In genomic region chr15:71447328-71448250, GRCh38 we compare ENCODE assay signal across 12 cellular contexts.
DNase-seq lines count a peak whose midpoint lies in the region; ATAC-seq, FAIRE-seq and TF ChIP-seq lines count a peak whose summit lies in the region.
"Had no signal": no experiment of that assay in that cellular context is flagged by ENCODE, and none has a peak within 500 bp of the region (broad histone marks: within the 10 kb centered on the region; RNA-seq: fewer than 3 reads in every experiment).

No MANE protein-coding gene starts in this region.

- no peak for FAIRE-seq in H54 (lab: Jason Lieb, UNC)

- intact Hi-C loops in prostate gland (cut with DNase I), result loop anchor here (2.0 to 10.0 kb wide), 5 partner anchors 205 to 553 kb away; partner anchors contain the start of genes LRRC49 and THAP10

- TF ChIP-seq EP300 in SK-N-SH (IDR thresholded peaks at IDR 0.05; ENCODE audit: borderline replicate concordance in 1 of 2, low read depth in 1 of 2, low read length in 1 of 2) (no peak), tibial nerve (IDR thresholded peaks at IDR 0.05) (no peak)

- 0 out of 2 replicates have a peak overlapping the region, but pooled peaks have one; percentile 9 for H3K9ac ChIP-seq in SK-N-SH

- TF ChIP-seq POLR2A in H54 (IDR thresholded peaks at IDR 0.05; ENCODE audit: low read depth, low read length), result no peak
- TF ChIP-seq POLR2A in prostate gland (IDR thresholded peaks at IDR 0.05), result peak; percentile 8
- no peak for TF ChIP-seq POLR2A in tibial nerve (IDR thresholded peaks at IDR 0.05)

- H3K27me3 ChIP-seq in SK-N-SH (ENCODE audit: insufficient read depth), result no peaks in the 10 kb centered on the region
- no peaks in the 10 kb centered on the region for H3K27me3 ChIP-seq in prostate gland (replicated peaks; ENCODE audit: insufficient read depth)
- H3K27me3 ChIP-seq in tibial nerve, result no peaks in the 10 kb centered on the region
- H3K27me3 ChIP-seq: Peyer's patch had no signal

- WGBS in SK-N-SH (ENCODE audit: low lambda C conversion rate), result 55% methylated on average over 8 of the region's 8 CpGs
- WGBS in prostate gland, result 35% methylated on average over 8 of the region's 8 CpGs
- 68 to 70% methylated on average over 8 of the region's 8 CpGs for WGBS in tibial nerve, 2 donors

- no peak for TF ChIP-seq RAD21 in SK-N-SH (IDR thresholded peaks at IDR 0.05; ENCODE audit: low read length)

- H3K36me3 ChIP-seq in SK-N-SH (replicated peaks in 1 of 2; ENCODE audit: control insufficient read depth in 1 of 2, insufficient read depth in 2 of 2, low read length in 1 of 2) (no peaks in the 10 kb centered on the region), prostate gland (no peaks in the 10 kb centered on the region), tibial nerve (no peaks in the 10 kb centered on the region)
- H3K36me3 ChIP-seq: Peyer's patch had no signal

- no peaks in the 10 kb centered on the region for H3K9me2 ChIP-seq in SK-N-SH

- H3K79me2 ChIP-seq in SK-N-SH (ENCODE audit: insufficient read depth), result no peaks in the 10 kb centered on the region

- CTCF ChIA-PET in SK-N-SH (lab: Yijun Ruan, JAX), result interaction anchor here (1.1 to 1.9 kb wide), 6 partner anchors 9 to 353 kb away, joined by 3 to 9 read pairs (median 4); no protein-coding TSS in a partner anchor

- POLR2A ChIA-PET in SK-N-SH (lab: Yijun Ruan, JAX), result no interaction called here

- H4K20me1 ChIP-seq in SK-N-SH (ENCODE audit: insufficient read depth), result no peaks in the 10 kb centered on the region

- DNase-seq in H54 (ENCODE audit: insufficient read length, low spot score) (peak; percentile 35), SK-N-SH (no peak), fibroblast of peridontal ligament (ENCODE audit: extremely low read depth) (peak; percentile 44), prostate gland (ENCODE audit: low spot score) (peak; percentile 83), NCI-H510A treated with DMSO at 0.1 percent for 48 hours (lab: John Stamatoyannopoulos, UW) (no peak), tibial nerve (ENCODE audit: low spot score in 2 of 2) (no peak), SHP77 treated with DMSO at 0.1 percent for 48 hours (lab: John Stamatoyannopoulos, UW) (no peak)
- DNase-seq: activated B cell treated with CpG ODN at 0.5 μM for 24 hours, natural killer cell had no signal

- H3K4me1 ChIP-seq in SK-N-SH (ENCODE audit: control insufficient read depth in 1 of 2, insufficient read depth in 2 of 2, low read depth in 1 of 2, low read length in 1 of 2) (peaks cover 0 to 27% of the 10 kb centered on the region in 2 experiments; a peak in 3 of 4 replicates), prostate gland (replicated peaks) (peaks cover 2% of the 10 kb centered on the region), tibial nerve (peaks cover 0 to 17% (median 4%) of the 10 kb centered on the region in 4 donors)

- peak overlapping the region; percentile 25; the same call in 1 of the 2 replicates for H3K4me2 ChIP-seq in SK-N-SH

- no peak overlapping the region for H3K4me3 ChIP-seq in SK-N-SH (ENCODE audit: low read depth in 2 of 2, low read length in 1 of 2)
- no peak overlapping the region for H3K4me3 ChIP-seq in prostate gland
- H3K4me3 ChIP-seq in tibial nerve, result no peak overlapping the region
- H3K4me3 ChIP-seq: Peyer's patch had no signal

- no peak for ATAC-seq in HG03175 (IDR thresholded peaks at IDR 0.05; ENCODE audit: unreplicated experiment)
- ATAC-seq: natural killer cell; stimulated activated memory B cell treated with anti-CD40 and anti-IgM and Interleukin-4, amounts not matched to agents 10 μg/mL and 1 μg/mL and 100 μg/mL, for 72 hours had no signal

- no peak for TF ChIP-seq CTCF in SK-N-SH (IDR thresholded peaks at IDR 0.05)
- no peak for TF ChIP-seq CTCF in prostate gland (IDR thresholded peaks at IDR 0.05)
- no peak for TF ChIP-seq CTCF in tibial nerve (IDR thresholded peaks at IDR 0.05)

- H2AFZ ChIP-seq in SK-N-SH (ENCODE audit: low read depth), result no peak overlapping the region

- peaks cover 17% of the 10 kb centered on the region for H3F3A ChIP-seq in SK-N-SH (replicated peaks; ENCODE audit: insufficient read depth)

- H3K27ac ChIP-seq in SK-N-SH (ENCODE audit: low read depth in 2 of 2, low read length in 1 of 2) (peak overlapping the region; percentile 53 to 64), prostate gland (peak overlapping the region; percentile 70 to 80), tibial nerve (no peak overlapping the region)
- H3K27ac ChIP-seq: Peyer's patch had no signal

- H3K9me3 ChIP-seq in SK-N-SH (no peaks in the 10 kb centered on the region), prostate gland (no peaks in the 10 kb centered on the region), tibial nerve (no peaks in the 10 kb centered on the region)
- H3K9me3 ChIP-seq: Peyer's patch had no signal

TF ChIP-seq in SK-N-SH, 30 proteins besides CTCF, POLR2A, EP300 and RAD21 (continues in another document):
- TF ChIP-seq TEAD4 (IDR thresholded peaks at IDR 0.05; ENCODE audit: borderline replicate concordance, insufficient read depth) (0 out of 2 replicates have a peak, but pooled peaks have one; percentile 24), YY1 (IDR thresholded peaks at IDR 0.05; ENCODE audit: low read depth) (no peak), MXI1 (IDR thresholded peaks at IDR 0.05; ENCODE audit: low read depth, low read length) (no peak), MAX (IDR thresholded peaks at IDR 0.05; ENCODE audit: low read depth) (peak; percentile 41; the same call in 1 of the 2 replicates), FOXM1 (IDR thresholded peaks at IDR 0.05; ENCODE audit: low read depth) (no peak), FOSL2 (IDR thresholded peaks at IDR 0.05; ENCODE audit: borderline replicate concordance, low read depth) (peak; percentile 69), POLR2AphosphoS5 (IDR thresholded peaks at IDR 0.05; ENCODE audit: low read depth, low read length) (no peak), USF2 (IDR thresholded peaks at IDR 0.05; ENCODE audit: borderline replicate concordance, low read depth, low read length) (no peak), SMC3 (IDR thresholded peaks at IDR 0.05; ENCODE audit: low read depth, low read length) (no peak), TCF12 (IDR thresholded peaks at IDR 0.05) (peak; percentile 40; the same call in 1 of the 2 replicates), GABPA (IDR thresholded peaks at IDR 0.05; ENCODE audit: low read depth) (no peak), CHD2 (IDR thresholded peaks at IDR 0.05; ENCODE audit: low read length, partially characterized antibody) (no peak), NFIC (IDR thresholded peaks at IDR 0.05; ENCODE audit: borderline replicate concordance) (no peak), MEF2A (IDR thresholded peaks at IDR 0.05; ENCODE audit: borderline replicate concordance, low read depth) (no peak), ZBTB33 (IDR thresholded peaks at IDR 0.05; ENCODE audit: borderline replicate concordance, low read depth) (no peak), GATA2 (CRISPR knock-in tag; IDR thresholded peaks at IDR 0.05) (no peak), RCOR1 (IDR thresholded peaks at IDR 0.05; ENCODE audit: low read length) (no peak)
- TF ChIP-seq, protein P1, sequence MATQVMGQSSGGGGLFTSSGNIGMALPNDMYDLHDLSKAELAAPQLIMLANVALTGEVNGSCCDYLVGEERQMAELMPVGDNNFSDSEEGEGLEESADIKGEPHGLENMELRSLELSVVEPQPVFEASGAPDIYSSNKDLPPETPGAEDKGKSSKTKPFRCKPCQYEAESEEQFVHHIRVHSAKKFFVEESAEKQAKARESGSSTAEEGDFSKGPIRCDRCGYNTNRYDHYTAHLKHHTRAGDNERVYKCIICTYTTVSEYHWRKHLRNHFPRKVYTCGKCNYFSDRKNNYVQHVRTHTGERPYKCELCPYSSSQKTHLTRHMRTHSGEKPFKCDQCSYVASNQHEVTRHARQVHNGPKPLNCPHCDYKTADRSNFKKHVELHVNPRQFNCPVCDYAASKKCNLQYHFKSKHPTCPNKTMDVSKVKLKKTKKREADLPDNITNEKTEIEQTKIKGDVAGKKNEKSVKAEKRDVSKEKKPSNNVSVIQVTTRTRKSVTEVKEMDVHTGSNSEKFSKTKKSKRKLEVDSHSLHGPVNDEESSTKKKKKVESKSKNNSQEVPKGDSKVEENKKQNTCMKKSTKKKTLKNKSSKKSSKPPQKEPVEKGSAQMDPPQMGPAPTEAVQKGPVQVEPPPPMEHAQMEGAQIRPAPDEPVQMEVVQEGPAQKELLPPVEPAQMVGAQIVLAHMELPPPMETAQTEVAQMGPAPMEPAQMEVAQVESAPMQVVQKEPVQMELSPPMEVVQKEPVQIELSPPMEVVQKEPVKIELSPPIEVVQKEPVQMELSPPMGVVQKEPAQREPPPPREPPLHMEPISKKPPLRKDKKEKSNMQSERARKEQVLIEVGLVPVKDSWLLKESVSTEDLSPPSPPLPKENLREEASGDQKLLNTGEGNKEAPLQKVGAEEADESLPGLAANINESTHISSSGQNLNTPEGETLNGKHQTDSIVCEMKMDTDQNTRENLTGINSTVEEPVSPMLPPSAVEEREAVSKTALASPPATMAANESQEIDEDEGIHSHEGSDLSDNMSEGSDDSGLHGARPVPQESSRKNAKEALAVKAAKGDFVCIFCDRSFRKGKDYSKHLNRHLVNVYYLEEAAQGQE (IDR thresholded peaks at IDR 0.05; ENCODE audit: low read depth, low read length), result no peak

Comparison
In these comparisons a context has a peak if more than half of its experiments do, and no peak if none do; other contexts are left out.
1. DNase-seq: peak in H54 (single experiment), fibroblast of peridontal ligament (single experiment) and prostate gland (single experiment); none in SK-N-SH (single experiment), NCI-H510A treated with DMSO at 0.1 percent for 48 hours (single experiment), tibial nerve (0 of 2) and SHP77 treated with DMSO at 0.1 percent for 48 hours (single experiment).
2. H3K27ac ChIP-seq: peak in SK-N-SH (2 of 2) and prostate gland (2 of 2); none in tibial nerve (0 of 4).